ENCODE assay signal across 8 cellular contexts in genomic region chr3:106206165-106206564, GRCh38.
DNase-seq lines count a peak whose midpoint lies in the region; ATAC-seq, FAIRE-seq and TF ChIP-seq lines count a peak whose summit lies in the region.

No MANE protein-coding gene starts in this region.

- no peak overlapping the region for H3K56ac ChIP-seq in H1 (replicated peaks; ENCODE audit: insufficient read length, low read depth, low read length)

- H3K23ac ChIP-seq in H1 (ENCODE audit: insufficient read length) = no peak overlapping the region

- H3K79me1 ChIP-seq in H1 (ENCODE audit: low read depth, low read length) = no peaks in the 10 kb centered on the region

- TF ChIP-seq CTCF in H1 (IDR thresholded peaks at IDR 0.05; ENCODE audit: control extremely low read depth in 1 of 3, insufficient read depth in 1 of 3, low read depth in 1 of 3, low read length in 3 of 3) (no peak), GM10266 (IDR thresholded peaks at IDR 0.05; ENCODE audit: control insufficient read depth, insufficient read depth, low read depth, missing control alignments) (no peak)

- no peak overlapping the region for H2BK12ac ChIP-seq in H1 (ENCODE audit: low read depth, low read length)

- no peaks in the 10 kb centered on the region for H3K36me3 Mint-ChIP-seq in stimulated activated memory B cell treated with anti-CD40 and anti-IgM and Interleukin-4, amounts not matched to agents 10 μg/mL and 1 μg/mL and 100 μg/mL, for 72 hours

- in situ Hi-C loops in HAP-1 (cut with MboI; ENCODE audit: low sequenced_read_pairs) = no loop called here

- H3K27me3 ChIP-seq in H1 (replicated peaks in 1 of 4; ENCODE audit: control insufficient read depth in 3 of 4, extremely low read depth in 1 of 4, insufficient read depth in 3 of 4, low read length in 3 of 4) (no peaks in the 10 kb centered on the region), HAP-1 (ENCODE audit: low read depth) (no peaks in the 10 kb centered on the region)

- H3K18ac ChIP-seq in H1 (ENCODE audit: extremely low read depth, low read length) = no peak overlapping the region

- no peak overlapping the region for H2AK5ac ChIP-seq in H1 (ENCODE audit: low read depth, low read length)

- H3K9ac ChIP-seq in H1 (replicated peaks in 1 of 4; ENCODE audit: extremely low read depth in 1 of 4, low read depth in 3 of 4, low read length in 3 of 4) = no peak overlapping the region

- H4K5ac ChIP-seq in H1 (ENCODE audit: insufficient read length, low read depth, low read length) = no peak overlapping the region

- TF ChIP-seq RAD21 in H1 (IDR thresholded peaks at IDR 0.05 in 1 of 2, conservative IDR thresholded peaks at IDR 0.05 in 1 of 2; ENCODE audit: low read depth in 2 of 2, low read length in 2 of 2) = no peak

- H4K20me1 ChIP-seq in H1 (replicated peaks in 1 of 2; ENCODE audit: control insufficient read depth in 1 of 2, insufficient read depth in 2 of 2, low read length in 2 of 2) = no peaks in the 10 kb centered on the region

- intact Hi-C loops in Right ventricle myocardium inferior (cut with DNase I) = loop anchor here (5.0 to 10.0 kb wide), 2 partner anchors 339 to 521 kb away; partner anchors contain the start of gene CBLB
- intact Hi-C loops in cardiac septum (cut with DNase I) = loop anchor here (10.0 kb wide), 1 partner anchor 271 kb away; no protein-coding TSS in a partner anchor

- no peaks in the 10 kb centered on the region for H3K9me3 ChIP-seq in H1 (ENCODE audit: insufficient read depth in 2 of 2, low read depth in 1 of 2, low read length in 1 of 2)
- no peaks in the 10 kb centered on the region for H3K9me3 ChIP-seq in HAP-1

- peaks cover 12% of the 10 kb centered on the region for H3K4me1 Mint-ChIP-seq in stimulated activated memory B cell treated with anti-CD40 and anti-IgM and Interleukin-4, amounts not matched to agents 10 μg/mL and 1 μg/mL and 100 μg/mL, for 72 hours

- H3K4me1 ChIP-seq in H1 (replicated peaks in 1 of 4; ENCODE audit: control insufficient read depth in 3 of 4, insufficient read depth in 4 of 4, low read length in 3 of 4) (no peaks in the 10 kb centered on the region; a peak in 1 of 7 replicates), HAP-1 (no peaks in the 10 kb centered on the region)

- FAIRE-seq in H1 (lab: Jason Lieb, UNC) = no peak

- H3K9me3 Mint-ChIP-seq in stimulated activated memory B cell treated with anti-CD40 and anti-IgM and Interleukin-4, amounts not matched to agents 10 μg/mL and 1 μg/mL and 100 μg/mL, for 72 hours = peaks cover 3% of the 10 kb centered on the region

- peak overlapping the region; percentile 29 for H3K4me3 Mint-ChIP-seq in stimulated activated memory B cell treated with anti-CD40 and anti-IgM and Interleukin-4, amounts not matched to agents 10 μg/mL and 1 μg/mL and 100 μg/mL, for 72 hours

- no peak overlapping the region for H2BK20ac ChIP-seq in H1 (ENCODE audit: low read length)

- TF ChIP-seq POLR2A in H1 (IDR thresholded peaks at IDR 0.05; ENCODE audit: control extremely low read depth in 1 of 2, low read depth in 2 of 2, low read length in 2 of 2) = no peak

- no peak overlapping the region for H3K14ac ChIP-seq in H1 (ENCODE audit: insufficient read length)

- no peak overlapping the region for H4K8ac ChIP-seq in H1 (ENCODE audit: extremely low read depth, insufficient read depth, low read length)

- peak overlapping the region; percentile 11 for H3K27ac Mint-ChIP-seq in stimulated activated memory B cell treated with anti-CD40 and anti-IgM and Interleukin-4, amounts not matched to agents 10 μg/mL and 1 μg/mL and 100 μg/mL, for 72 hours

- no peak overlapping the region for H2BK15ac ChIP-seq in H1 (ENCODE audit: low read length)

- TF ChIP-seq EP300 in H1 (IDR thresholded peaks at IDR 0.05; ENCODE audit: borderline replicate concordance in 1 of 2, low read depth in 2 of 2, low read length in 2 of 2) = no peak

- H2BK5ac ChIP-seq in H1 (ENCODE audit: low read depth, low read length) = no peak overlapping the region

- H3K27ac ChIP-seq in H1 (ENCODE audit: low read depth, low read length) = no peak overlapping the region

- ATAC-seq in Right ventricle myocardium inferior (peak; percentile 39), HG03045 (IDR thresholded peaks at IDR 0.05; ENCODE audit: unreplicated experiment) (peak; percentile 65)
- ATAC-seq in stimulated activated memory B cell treated with anti-CD40 and anti-IgM and Interleukin-4, amounts not matched to agents 10 μg/mL and 1 μg/mL and 100 μg/mL, for 72 hours = peak; percentile 83

- H3K36me3 ChIP-seq in H1 (ENCODE audit: control insufficient read depth in 2 of 4, insufficient read depth in 4 of 4, low read length in 3 of 4) = no peaks in the 10 kb centered on the region
- H3K36me3 ChIP-seq in HAP-1 (replicated peaks) = no peaks in the 10 kb centered on the region

- no peak overlapping the region for H2BK120ac ChIP-seq in H1 (replicated peaks; ENCODE audit: low read depth, low read length)

- POLR2A ChIA-PET in H1 (lab: Charles Lee; ENCODE audit: partially characterized antibody) = no interaction called here

- DNase-seq in Right ventricle myocardium inferior (ENCODE audit: missing footprints) (no peak), cardiac septum (ENCODE audit: low spot score) (no peak), NOMO-1 (lab: John Stamatoyannopoulos, UW; ENCODE audit: unreplicated experiment in 2 of 2) (peak; percentile 21 to 72), H1 (ENCODE audit: low read depth in 1 of 2, low spot score in 2 of 2) (no peak), GM10266 (ENCODE audit: extremely low spot score) (no peak), HAP-1 (ENCODE audit: low spot score in 2 of 2) (no peak)

- H3K4me3 ChIP-seq in H1 (ENCODE audit: extremely low read depth in 1 of 4, insufficient read depth in 2 of 4, low read depth in 3 of 4, low read length in 4 of 4) (no peak overlapping the region), HAP-1 (no peak overlapping the region)

- no peak overlapping the region for H4K91ac ChIP-seq in H1 (replicated peaks; ENCODE audit: insufficient read length, low read length)

- H3K27me3 Mint-ChIP-seq in stimulated activated memory B cell treated with anti-CD40 and anti-IgM and Interleukin-4, amounts not matched to agents 10 μg/mL and 1 μg/mL and 100 μg/mL, for 72 hours = no peaks in the 10 kb centered on the region

- H3K23me2 ChIP-seq in H1 (ENCODE audit: low read depth, low read length) = no peaks in the 10 kb centered on the region

- H3K4ac ChIP-seq in H1 (replicated peaks; ENCODE audit: insufficient read length, low read depth, low read length) = no peak overlapping the region

- H3K79me2 ChIP-seq in H1 (ENCODE audit: control insufficient read depth in 1 of 2, insufficient read depth in 2 of 2, low read length in 2 of 2) = no peaks in the 10 kb centered on the region

- no peak overlapping the region for H3K4me2 ChIP-seq in H1 (ENCODE audit: insufficient read depth in 1 of 2, low read depth in 2 of 2, low read length in 2 of 2)

- H2AFZ ChIP-seq in H1 (ENCODE audit: low read length) = peak overlapping the region; percentile 90; the same call in 1 of the 2 replicates

- 87% methylated on average over 8 of the region's 8 CpGs; no CpG with 5 or more reads in 1 of the 2 experiments for WGBS in H1 (ENCODE audit: extremely low coverage in 1 of 2, insufficient coverage in 1 of 2, insufficient read length in 1 of 2, insufficient replicate concordance in 2 of 2, low coverage in 1 of 2, low lambda C conversion rate in 2 of 2, missing lambda C conversion rate in 1 of 2), 2 experiments

- CTCF ChIA-PET in H1 (lab: Charles Lee; ENCODE audit: partially characterized antibody) = interaction anchor here (0.6 kb wide), 2 partner anchors 163 to 1317 kb away, joined by 3 read pairs; no protein-coding TSS in a partner anchor

TF ChIP-seq in H1, 55 proteins besides CTCF, POLR2A, EP300 and RAD21:
- no peak for TF ChIP-seq ZNF274 (IDR thresholded peaks at IDR 0.05; ENCODE audit: borderline replicate concordance, extremely low read depth, low read length)
- no peak for TF ChIP-seq FOSL1 (IDR thresholded peaks at IDR 0.05; ENCODE audit: insufficient read depth, low read depth, low read length)
- no peak for TF ChIP-seq NRF1 (IDR thresholded peaks at IDR 0.05; ENCODE audit: low read depth, low read length)
- TF ChIP-seq SP1 (IDR thresholded peaks at IDR 0.05; ENCODE audit: low read depth, low read length) = no peak
- TF ChIP-seq RNF2 (IDR thresholded peaks at IDR 0.05; ENCODE audit: borderline replicate concordance, low read depth, low read length, missing control alignments, poor library complexity, severe bottlenecking) = no peak
- TF ChIP-seq TAF1 (IDR thresholded peaks at IDR 0.05; ENCODE audit: low read depth, low read length) = no peak
- no peak for TF ChIP-seq TBP (IDR thresholded peaks at IDR 0.05; ENCODE audit: low read depth, low read length)

Comparison
In these comparisons a context has a peak if more than half of its experiments do, and no peak if none do; other contexts are left out.
1. DNase-seq: peak in NOMO-1 (2 of 2); none in Right ventricle myocardium inferior (single experiment), cardiac septum (single experiment), H1 (0 of 2), GM10266 (single experiment) and HAP-1 (0 of 2).
2. Peak in every context shown above with its lines, with median percentiles within 50 percentile points of each other: ATAC-seq.